In genomic region chr14:103550451-103551337, GRCh38 we compare ENCODE assay signal across 1 cellular context.
TF ChIP-seq lines count a peak whose summit lies in the region.

No MANE protein-coding gene starts in this region.

TF ChIP-seq in HEK293, 187 proteins besides CTCF, POLR2A, EP300 and RAD21 (continued from another document):
- TF ChIP-seq ZNF202 (tag by site-specific recombination; IDR thresholded peaks at IDR 0.05; ENCODE audit: borderline replicate concordance) (no peak), SALL2 (tag by site-specific recombination; IDR thresholded peaks at IDR 0.05; ENCODE audit: borderline replicate concordance) (no peak), ZNF518A (tag by site-specific recombination; conservative IDR thresholded peaks at IDR 0.05; ENCODE audit: low read depth) (no peak), ZFHX2 (tag by site-specific recombination; conservative IDR thresholded peaks at IDR 0.05) (peak; percentile 42; the same call in 1 of the 2 replicates), ZNF214 (tag by site-specific recombination; IDR thresholded peaks at IDR 0.05; ENCODE audit: borderline replicate concordance) (no peak), ZNF354C (tag by site-specific recombination; IDR thresholded peaks at IDR 0.05; ENCODE audit: borderline replicate concordance, low read depth) (no peak), ZSCAN5A (tag by site-specific recombination; IDR thresholded peaks at IDR 0.05) (no peak), ZNF366 (tag by site-specific recombination; conservative IDR thresholded peaks at IDR 0.05) (no peak), ZNF416 (tag by site-specific recombination; IDR thresholded peaks at IDR 0.05) (no peak), ZNF391 (tag by site-specific recombination; IDR thresholded peaks at IDR 0.05; ENCODE audit: borderline replicate concordance, low read depth) (no peak), ZNF26 (tag by site-specific recombination; IDR thresholded peaks at IDR 0.05) (no peak), TCF7L2 (IDR thresholded peaks at IDR 0.05; ENCODE audit: borderline replicate concordance, low read depth, low read length) (no peak), ZNF114 (tag by site-specific recombination; IDR thresholded peaks at IDR 0.05) (no peak), ZNF530 (tag by site-specific recombination; IDR thresholded peaks at IDR 0.05; ENCODE audit: low read depth) (no peak), ZNF311 (tag by site-specific recombination; IDR thresholded peaks at IDR 0.05; ENCODE audit: borderline replicate concordance) (no peak), ZBTB11 (tag by site-specific recombination; conservative IDR thresholded peaks at IDR 0.05; ENCODE audit: low read depth) (no peak), EGR2 (tag by site-specific recombination; IDR thresholded peaks at IDR 0.05; ENCODE audit: low read depth) (peak; percentile 63), PRDM10 (tag by site-specific recombination; IDR thresholded peaks at IDR 0.05) (peak; percentile 38; the same call in 1 of the 2 replicates), ZNF423 (tag by site-specific recombination; IDR thresholded peaks at IDR 0.05) (no peak), ZNF211 (tag by site-specific recombination; IDR thresholded peaks at IDR 0.05; ENCODE audit: low read depth) (no peak), ZBTB7A (tag by site-specific recombination; IDR thresholded peaks at IDR 0.05; ENCODE audit: low read depth) (no peak), ZNF449 (tag by site-specific recombination; IDR thresholded peaks at IDR 0.05) (no peak), ZNF580 (tag by site-specific recombination; IDR thresholded peaks at IDR 0.05) (no peak)
